8 cellular contexts compared by ENCODE assay signal in genomic region chr1:243482237-243483022, GRCh38.
DNase-seq lines count a peak whose midpoint lies in the region; ATAC-seq and TF ChIP-seq lines count a peak whose summit lies in the region.

No MANE protein-coding gene starts in this region.

- H3K36me3 ChIP-seq in duodenal mucosa (ENCODE audit: control insufficient read depth in 1 of 2, insufficient read depth in 2 of 2, low read length in 2 of 2): no peaks in the 10 kb centered on the region

- H3K9me3 ChIP-seq in duodenal mucosa (ENCODE audit: control insufficient read depth in 1 of 2, low read length in 2 of 2): no peaks in the 10 kb centered on the region

- TF ChIP-seq CTCF in GM12875 (IDR thresholded peaks at IDR 0.05; ENCODE audit: borderline replicate concordance, insufficient read depth, low read depth, low read length) (no peak), GM10266 (IDR thresholded peaks at IDR 0.05; ENCODE audit: control insufficient read depth, insufficient read depth, low read depth, missing control alignments) (no peak)

- peak overlapping the region; percentile 23 for H3K4me3 ChIP-seq in GM12875 (ENCODE audit: low read depth, low read length)
- H3K4me3 ChIP-seq in duodenal mucosa (ENCODE audit: low read depth in 1 of 2, low read length in 2 of 2): peak overlapping the region; percentile 46 to 56

- H3K4me1 ChIP-seq in duodenal mucosa (ENCODE audit: control insufficient read depth in 1 of 2, insufficient read depth in 2 of 2, low read length in 2 of 2): no peaks in the 10 kb centered on the region

- ATAC-seq in HG03025 (IDR thresholded peaks at IDR 0.05; ENCODE audit: low FRiP score, unreplicated experiment): no peak

- peak; percentile 10 for DNase-seq in NCI-H748 treated with DMSO at 0.1 percent for 48 hours (lab: John Stamatoyannopoulos, UW)
- DNase-seq in myocyte (ENCODE audit: low read depth): peak; percentile 90
- DNase-seq in NCI-H1417 treated with DMSO at 0.1 percent for 48 hours (lab: John Stamatoyannopoulos, UW): no peak
- DNase-seq in GM10266 (ENCODE audit: extremely low spot score): no peak
- DNase-seq in NCI-H1105 (lab: John Stamatoyannopoulos, UW): no peak

- H3K27ac ChIP-seq in duodenal mucosa (ENCODE audit: low read depth, low read length): no peak overlapping the region

- H3K27me3 ChIP-seq in duodenal mucosa (ENCODE audit: control insufficient read depth in 1 of 2, insufficient read depth in 2 of 2, low read length in 2 of 2): no peaks in the 10 kb centered on the region

- H3K9ac ChIP-seq in duodenal mucosa (ENCODE audit: low read depth in 1 of 2, low read length in 2 of 2): no peak overlapping the region

Comparison
In these comparisons a context has a peak if more than half of its experiments do, and no peak if none do; other contexts are left out.
1. DNase-seq: peak in NCI-H748 treated with DMSO at 0.1 percent for 48 hours (single experiment) and myocyte (single experiment); none in NCI-H1417 treated with DMSO at 0.1 percent for 48 hours (single experiment), GM10266 (single experiment) and NCI-H1105 (single experiment).